In genomic region chr19:49064029-49064629, GRCh38 we compare ENCODE assay signal across 1 cellular context.
TF ChIP-seq lines count a peak whose summit lies in the region.

No MANE protein-coding gene starts in this region.

TF ChIP-seq in GM23338, 12 proteins besides CTCF, POLR2A, EP300 and RAD21 (continued from another document):
- no peak for TF ChIP-seq ZNF462 (CRISPR knock-in tag; IDR thresholded peaks at IDR 0.05)
- TF ChIP-seq ZNF114 (CRISPR knock-in tag; IDR thresholded peaks at IDR 0.05) = no peak
- TF ChIP-seq ETS1 (IDR thresholded peaks at IDR 0.05) = no peak
- no peak for TF ChIP-seq STAT1 (IDR thresholded peaks at IDR 0.05; ENCODE audit: unreplicated experiment)
- TF ChIP-seq REST (IDR thresholded peaks at IDR 0.05; ENCODE audit: unreplicated experiment) = no peak
- no peak for TF ChIP-seq CREB1 (CRISPR knock-in tag; IDR thresholded peaks at IDR 0.05; ENCODE audit: low read depth)
- no peak for TF ChIP-seq JUNB (IDR thresholded peaks at IDR 0.05; ENCODE audit: unreplicated experiment)
